ENCODE assay signal across 1 cellular context in the genomic region with DNA sequence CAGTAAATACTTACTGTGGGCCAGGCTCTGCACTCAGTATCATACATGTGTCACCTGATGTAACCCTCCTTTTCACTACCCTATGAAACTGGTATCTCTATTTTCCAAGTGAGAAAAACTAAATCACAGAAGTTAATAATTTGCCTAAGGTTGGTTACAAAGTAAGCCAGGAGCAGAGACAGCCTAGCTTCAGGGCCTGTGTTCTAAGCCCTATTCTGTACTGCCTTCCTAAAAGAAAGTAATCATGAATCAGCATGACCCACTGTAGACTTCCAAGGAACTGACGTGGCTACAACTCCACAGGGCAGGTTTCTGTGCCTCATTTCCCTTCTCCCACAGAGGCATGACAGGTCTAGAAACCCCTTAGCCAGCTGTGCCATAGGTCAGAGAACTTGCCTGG.
TF ChIP-seq lines count a peak whose summit lies in the region.

No MANE protein-coding gene starts in this region.

TF ChIP-seq in SK-N-SH, 30 proteins besides CTCF, POLR2A, EP300 and RAD21 (continued from another document):
- TF ChIP-seq, protein P1, sequence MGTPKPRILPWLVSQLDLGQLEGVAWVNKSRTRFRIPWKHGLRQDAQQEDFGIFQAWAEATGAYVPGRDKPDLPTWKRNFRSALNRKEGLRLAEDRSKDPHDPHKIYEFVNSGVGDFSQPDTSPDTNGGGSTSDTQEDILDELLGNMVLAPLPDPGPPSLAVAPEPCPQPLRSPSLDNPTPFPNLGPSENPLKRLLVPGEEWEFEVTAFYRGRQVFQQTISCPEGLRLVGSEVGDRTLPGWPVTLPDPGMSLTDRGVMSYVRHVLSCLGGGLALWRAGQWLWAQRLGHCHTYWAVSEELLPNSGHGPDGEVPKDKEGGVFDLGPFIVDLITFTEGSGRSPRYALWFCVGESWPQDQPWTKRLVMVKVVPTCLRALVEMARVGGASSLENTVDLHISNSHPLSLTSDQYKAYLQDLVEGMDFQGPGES (IDR thresholded peaks at IDR 0.05; ENCODE audit: low read depth, low read length), result no peak
- TF ChIP-seq NRF1 (IDR thresholded peaks at IDR 0.05; ENCODE audit: low read depth, low read length), result no peak
- no peak for TF ChIP-seq YY1 (IDR thresholded peaks at IDR 0.05; ENCODE audit: low read depth)
- TF ChIP-seq TAF1 (IDR thresholded peaks at IDR 0.05; ENCODE audit: borderline replicate concordance, low read depth, low read length), result no peak
- no peak for TF ChIP-seq POLR2AphosphoS5 (IDR thresholded peaks at IDR 0.05; ENCODE audit: low read depth, low read length)
- TF ChIP-seq SMC3 (IDR thresholded peaks at IDR 0.05; ENCODE audit: low read depth, low read length), result no peak
- TF ChIP-seq MEF2A (IDR thresholded peaks at IDR 0.05; ENCODE audit: borderline replicate concordance, low read depth), result no peak
- no peak for TF ChIP-seq REST (IDR thresholded peaks at IDR 0.05; ENCODE audit: low read depth, low read length)
- no peak for TF ChIP-seq FOXJ3 (CRISPR knock-in tag; IDR thresholded peaks at IDR 0.05)
- no peak for TF ChIP-seq RXRA (IDR thresholded peaks at IDR 0.05; ENCODE audit: borderline replicate concordance, low read depth)
